In the genomic region with DNA sequence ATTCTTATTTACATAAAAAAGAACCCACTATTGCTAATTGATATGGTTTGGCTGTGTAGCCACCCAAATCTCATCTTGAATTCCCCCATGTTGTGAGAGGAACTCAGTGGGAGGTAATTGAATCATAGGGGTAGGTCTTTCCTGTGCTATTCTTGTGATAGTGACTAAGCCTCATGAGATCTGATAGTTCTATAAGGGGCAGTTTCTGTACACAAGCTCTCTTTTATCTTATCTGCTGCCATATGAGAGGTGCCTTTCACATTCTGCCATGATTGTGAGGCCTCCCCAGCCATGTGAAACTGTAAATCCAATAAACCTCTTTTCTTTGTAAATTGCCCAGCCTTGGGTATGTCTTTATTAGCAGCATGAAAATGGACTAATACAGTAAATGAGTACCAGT, we compare ENCODE assay signal across 1 cellular context.
TF ChIP-seq lines count a peak whose summit lies in the region.

No MANE protein-coding gene starts in this region.

TF ChIP-seq in GM23338, 12 proteins besides CTCF, POLR2A, EP300 and RAD21 (continued from another document):
- TF ChIP-seq, protein P1, sequence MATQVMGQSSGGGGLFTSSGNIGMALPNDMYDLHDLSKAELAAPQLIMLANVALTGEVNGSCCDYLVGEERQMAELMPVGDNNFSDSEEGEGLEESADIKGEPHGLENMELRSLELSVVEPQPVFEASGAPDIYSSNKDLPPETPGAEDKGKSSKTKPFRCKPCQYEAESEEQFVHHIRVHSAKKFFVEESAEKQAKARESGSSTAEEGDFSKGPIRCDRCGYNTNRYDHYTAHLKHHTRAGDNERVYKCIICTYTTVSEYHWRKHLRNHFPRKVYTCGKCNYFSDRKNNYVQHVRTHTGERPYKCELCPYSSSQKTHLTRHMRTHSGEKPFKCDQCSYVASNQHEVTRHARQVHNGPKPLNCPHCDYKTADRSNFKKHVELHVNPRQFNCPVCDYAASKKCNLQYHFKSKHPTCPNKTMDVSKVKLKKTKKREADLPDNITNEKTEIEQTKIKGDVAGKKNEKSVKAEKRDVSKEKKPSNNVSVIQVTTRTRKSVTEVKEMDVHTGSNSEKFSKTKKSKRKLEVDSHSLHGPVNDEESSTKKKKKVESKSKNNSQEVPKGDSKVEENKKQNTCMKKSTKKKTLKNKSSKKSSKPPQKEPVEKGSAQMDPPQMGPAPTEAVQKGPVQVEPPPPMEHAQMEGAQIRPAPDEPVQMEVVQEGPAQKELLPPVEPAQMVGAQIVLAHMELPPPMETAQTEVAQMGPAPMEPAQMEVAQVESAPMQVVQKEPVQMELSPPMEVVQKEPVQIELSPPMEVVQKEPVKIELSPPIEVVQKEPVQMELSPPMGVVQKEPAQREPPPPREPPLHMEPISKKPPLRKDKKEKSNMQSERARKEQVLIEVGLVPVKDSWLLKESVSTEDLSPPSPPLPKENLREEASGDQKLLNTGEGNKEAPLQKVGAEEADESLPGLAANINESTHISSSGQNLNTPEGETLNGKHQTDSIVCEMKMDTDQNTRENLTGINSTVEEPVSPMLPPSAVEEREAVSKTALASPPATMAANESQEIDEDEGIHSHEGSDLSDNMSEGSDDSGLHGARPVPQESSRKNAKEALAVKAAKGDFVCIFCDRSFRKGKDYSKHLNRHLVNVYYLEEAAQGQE (IDR thresholded peaks at IDR 0.05; ENCODE audit: unreplicated experiment): no peak
- TF ChIP-seq CREB1 (CRISPR knock-in tag; IDR thresholded peaks at IDR 0.05; ENCODE audit: low read depth) (no peak), STAT1 (IDR thresholded peaks at IDR 0.05; ENCODE audit: unreplicated experiment) (no peak), NANOG (IDR thresholded peaks at IDR 0.05; ENCODE audit: borderline replicate concordance) (no peak)
